1 cellular context compared by ENCODE assay signal in genomic region chr19:31356587-31357314, GRCh38.
TF ChIP-seq lines count a peak whose summit lies in the region.

No MANE protein-coding gene starts in this region.

TF ChIP-seq in HEK293, 187 proteins besides CTCF, POLR2A, EP300 and RAD21 (continued from another document and continues in another):
- TF ChIP-seq, protein P1, sequence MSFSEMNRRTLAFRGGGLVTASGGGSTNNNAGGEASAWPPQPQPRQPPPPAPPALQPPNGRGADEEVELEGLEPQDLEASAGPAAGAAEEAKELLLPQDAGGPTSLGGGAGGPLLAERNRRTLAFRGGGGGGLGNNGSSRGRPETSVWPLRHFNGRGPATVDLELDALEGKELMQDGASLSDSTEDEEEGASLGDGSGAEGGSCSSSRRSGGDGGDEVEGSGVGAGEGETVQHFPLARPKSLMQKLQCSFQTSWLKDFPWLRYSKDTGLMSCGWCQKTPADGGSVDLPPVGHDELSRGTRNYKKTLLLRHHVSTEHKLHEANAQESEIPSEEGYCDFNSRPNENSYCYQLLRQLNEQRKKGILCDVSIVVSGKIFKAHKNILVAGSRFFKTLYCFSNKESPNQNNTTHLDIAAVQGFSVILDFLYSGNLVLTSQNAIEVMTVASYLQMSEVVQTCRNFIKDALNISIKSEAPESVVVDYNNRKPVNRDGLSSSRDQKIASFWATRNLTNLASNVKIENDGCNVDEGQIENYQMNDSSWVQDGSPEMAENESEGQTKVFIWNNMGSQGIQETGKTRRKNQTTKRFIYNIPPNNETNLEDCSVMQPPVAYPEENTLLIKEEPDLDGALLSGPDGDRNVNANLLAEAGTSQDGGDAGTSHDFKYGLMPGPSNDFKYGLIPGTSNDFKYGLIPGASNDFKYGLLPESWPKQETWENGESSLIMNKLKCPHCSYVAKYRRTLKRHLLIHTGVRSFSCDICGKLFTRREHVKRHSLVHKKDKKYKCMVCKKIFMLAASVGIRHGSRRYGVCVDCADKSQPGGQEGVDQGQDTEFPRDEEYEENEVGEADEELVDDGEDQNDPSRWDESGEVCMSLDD (tag by site-specific recombination; IDR thresholded peaks at IDR 0.05): peak; percentile 87
- TF ChIP-seq SP3 (tag by site-specific recombination; IDR thresholded peaks at IDR 0.05) (0 out of 2 replicates have a peak, but pooled peaks have one; percentile 37), ZNF645 (tag by site-specific recombination; IDR thresholded peaks at IDR 0.05) (no peak), ZNF175 (tag by site-specific recombination; IDR thresholded peaks at IDR 0.05) (no peak), TCF7L2 (IDR thresholded peaks at IDR 0.05; ENCODE audit: borderline replicate concordance, low read depth, low read length) (no peak), ZNF558 (tag by site-specific recombination; IDR thresholded peaks at IDR 0.05) (no peak), ZNF530 (tag by site-specific recombination; IDR thresholded peaks at IDR 0.05; ENCODE audit: low read depth) (no peak), SP2 (tag by site-specific recombination; IDR thresholded peaks at IDR 0.05) (peak; percentile 78), ZNF510 (tag by site-specific recombination; IDR thresholded peaks at IDR 0.05; ENCODE audit: insufficient replicate concordance) (no peak), ZNF354C (tag by site-specific recombination; IDR thresholded peaks at IDR 0.05; ENCODE audit: borderline replicate concordance, low read depth) (no peak), ZNF350 (tag by site-specific recombination; IDR thresholded peaks at IDR 0.05) (no peak), ZNF404 (tag by site-specific recombination; IDR thresholded peaks at IDR 0.05) (no peak), ZNF596 (tag by site-specific recombination; IDR thresholded peaks at IDR 0.05) (no peak), HIC1 (tag by site-specific recombination; IDR thresholded peaks at IDR 0.05) (peak; percentile 96), ZNF266 (tag by site-specific recombination; IDR thresholded peaks at IDR 0.05; ENCODE audit: low read depth) (no peak), ZNF692 (tag by site-specific recombination; IDR thresholded peaks at IDR 0.05) (0 out of 2 replicates have a peak, but pooled peaks have one; percentile 21), ZNF777 (tag by site-specific recombination; IDR thresholded peaks at IDR 0.05; ENCODE audit: borderline replicate concordance) (no peak), ZNF664 (tag by site-specific recombination; IDR thresholded peaks at IDR 0.05) (no peak), ZNF776 (tag by site-specific recombination; IDR thresholded peaks at IDR 0.05; ENCODE audit: borderline replicate concordance) (no peak), ZNF660 (tag by site-specific recombination; IDR thresholded peaks at IDR 0.05) (peak; percentile 70), ZNF324 (tag by site-specific recombination; IDR thresholded peaks at IDR 0.05) (no peak; the same call in 1 of the 2 replicates), ZNF48 (tag by site-specific recombination; IDR thresholded peaks at IDR 0.05) (no peak), ZNF274 (IDR thresholded peaks at IDR 0.05; ENCODE audit: low read length) (no peak), ZNF274 (tag by site-specific recombination; IDR thresholded peaks at IDR 0.05; ENCODE audit: borderline replicate concordance) (no peak), ZBTB20 (tag by site-specific recombination; IDR thresholded peaks at IDR 0.05) (no peak), ZNF785 (tag by site-specific recombination; IDR thresholded peaks at IDR 0.05) (no peak), PRDM4 (tag by site-specific recombination; IDR thresholded peaks at IDR 0.05) (no peak), ZNF394 (tag by site-specific recombination; IDR thresholded peaks at IDR 0.05; ENCODE audit: borderline replicate concordance) (no peak), SP7 (tag by site-specific recombination; IDR thresholded peaks at IDR 0.05) (peak; percentile 49), YY1 (tag by site-specific recombination; IDR thresholded peaks at IDR 0.05) (peak; percentile 9; the same call in 1 of the 2 replicates), ZNF768 (tag by site-specific recombination; IDR thresholded peaks at IDR 0.05) (no peak), ZNF529 (tag by site-specific recombination; IDR thresholded peaks at IDR 0.05; ENCODE audit: insufficient replicate concordance) (no peak), ZNF747 (tag by site-specific recombination; IDR thresholded peaks at IDR 0.05) (no peak), FEZF1 (tag by site-specific recombination; IDR thresholded peaks at IDR 0.05) (0 out of 2 replicates have a peak, but pooled peaks have one; percentile 21), GLI2 (tag by site-specific recombination; IDR thresholded peaks at IDR 0.05; ENCODE audit: borderline replicate concordance, low read depth) (no peak), ZNF174 (tag by site-specific recombination; IDR thresholded peaks at IDR 0.05) (no peak), ZNF658 (tag by site-specific recombination; IDR thresholded peaks at IDR 0.05) (no peak), ZNF830 (tag by site-specific recombination; IDR thresholded peaks at IDR 0.05; ENCODE audit: low read depth) (no peak)
- TF ChIP-seq, protein P2, sequence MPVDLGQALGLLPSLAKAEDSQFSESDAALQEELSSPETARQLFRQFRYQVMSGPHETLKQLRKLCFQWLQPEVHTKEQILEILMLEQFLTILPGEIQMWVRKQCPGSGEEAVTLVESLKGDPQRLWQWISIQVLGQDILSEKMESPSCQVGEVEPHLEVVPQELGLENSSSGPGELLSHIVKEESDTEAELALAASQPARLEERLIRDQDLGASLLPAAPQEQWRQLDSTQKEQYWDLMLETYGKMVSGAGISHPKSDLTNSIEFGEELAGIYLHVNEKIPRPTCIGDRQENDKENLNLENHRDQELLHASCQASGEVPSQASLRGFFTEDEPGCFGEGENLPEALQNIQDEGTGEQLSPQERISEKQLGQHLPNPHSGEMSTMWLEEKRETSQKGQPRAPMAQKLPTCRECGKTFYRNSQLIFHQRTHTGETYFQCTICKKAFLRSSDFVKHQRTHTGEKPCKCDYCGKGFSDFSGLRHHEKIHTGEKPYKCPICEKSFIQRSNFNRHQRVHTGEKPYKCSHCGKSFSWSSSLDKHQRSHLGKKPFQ (tag by site-specific recombination; IDR thresholded peaks at IDR 0.05): no peak
- TF ChIP-seq, protein P3, sequence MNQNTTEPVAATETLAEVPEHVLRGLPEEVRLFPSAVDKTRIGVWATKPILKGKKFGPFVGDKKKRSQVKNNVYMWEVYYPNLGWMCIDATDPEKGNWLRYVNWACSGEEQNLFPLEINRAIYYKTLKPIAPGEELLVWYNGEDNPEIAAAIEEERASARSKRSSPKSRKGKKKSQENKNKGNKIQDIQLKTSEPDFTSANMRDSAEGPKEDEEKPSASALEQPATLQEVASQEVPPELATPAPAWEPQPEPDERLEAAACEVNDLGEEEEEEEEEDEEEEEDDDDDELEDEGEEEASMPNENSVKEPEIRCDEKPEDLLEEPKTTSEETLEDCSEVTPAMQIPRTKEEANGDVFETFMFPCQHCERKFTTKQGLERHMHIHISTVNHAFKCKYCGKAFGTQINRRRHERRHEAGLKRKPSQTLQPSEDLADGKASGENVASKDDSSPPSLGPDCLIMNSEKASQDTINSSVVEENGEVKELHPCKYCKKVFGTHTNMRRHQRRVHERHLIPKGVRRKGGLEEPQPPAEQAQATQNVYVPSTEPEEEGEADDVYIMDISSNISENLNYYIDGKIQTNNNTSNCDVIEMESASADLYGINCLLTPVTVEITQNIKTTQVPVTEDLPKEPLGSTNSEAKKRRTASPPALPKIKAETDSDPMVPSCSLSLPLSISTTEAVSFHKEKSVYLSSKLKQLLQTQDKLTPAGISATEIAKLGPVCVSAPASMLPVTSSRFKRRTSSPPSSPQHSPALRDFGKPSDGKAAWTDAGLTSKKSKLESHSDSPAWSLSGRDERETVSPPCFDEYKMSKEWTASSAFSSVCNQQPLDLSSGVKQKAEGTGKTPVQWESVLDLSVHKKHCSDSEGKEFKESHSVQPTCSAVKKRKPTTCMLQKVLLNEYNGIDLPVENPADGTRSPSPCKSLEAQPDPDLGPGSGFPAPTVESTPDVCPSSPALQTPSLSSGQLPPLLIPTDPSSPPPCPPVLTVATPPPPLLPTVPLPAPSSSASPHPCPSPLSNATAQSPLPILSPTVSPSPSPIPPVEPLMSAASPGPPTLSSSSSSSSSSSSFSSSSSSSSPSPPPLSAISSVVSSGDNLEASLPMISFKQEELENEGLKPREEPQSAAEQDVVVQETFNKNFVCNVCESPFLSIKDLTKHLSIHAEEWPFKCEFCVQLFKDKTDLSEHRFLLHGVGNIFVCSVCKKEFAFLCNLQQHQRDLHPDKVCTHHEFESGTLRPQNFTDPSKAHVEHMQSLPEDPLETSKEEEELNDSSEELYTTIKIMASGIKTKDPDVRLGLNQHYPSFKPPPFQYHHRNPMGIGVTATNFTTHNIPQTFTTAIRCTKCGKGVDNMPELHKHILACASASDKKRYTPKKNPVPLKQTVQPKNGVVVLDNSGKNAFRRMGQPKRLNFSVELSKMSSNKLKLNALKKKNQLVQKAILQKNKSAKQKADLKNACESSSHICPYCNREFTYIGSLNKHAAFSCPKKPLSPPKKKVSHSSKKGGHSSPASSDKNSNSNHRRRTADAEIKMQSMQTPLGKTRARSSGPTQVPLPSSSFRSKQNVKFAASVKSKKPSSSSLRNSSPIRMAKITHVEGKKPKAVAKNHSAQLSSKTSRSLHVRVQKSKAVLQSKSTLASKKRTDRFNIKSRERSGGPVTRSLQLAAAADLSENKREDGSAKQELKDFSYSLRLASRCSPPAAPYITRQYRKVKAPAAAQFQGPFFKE (tag by site-specific recombination; IDR thresholded peaks at IDR 0.05; ENCODE audit: borderline replicate concordance): no peak
- TF ChIP-seq, protein P4, sequence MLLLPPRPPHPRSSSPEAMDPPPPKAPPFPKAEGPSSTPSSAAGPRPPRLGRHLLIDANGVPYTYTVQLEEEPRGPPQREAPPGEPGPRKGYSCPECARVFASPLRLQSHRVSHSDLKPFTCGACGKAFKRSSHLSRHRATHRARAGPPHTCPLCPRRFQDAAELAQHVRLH (tag by site-specific recombination; IDR thresholded peaks at IDR 0.05): peak; percentile 89
- TF ChIP-seq, protein P5, sequence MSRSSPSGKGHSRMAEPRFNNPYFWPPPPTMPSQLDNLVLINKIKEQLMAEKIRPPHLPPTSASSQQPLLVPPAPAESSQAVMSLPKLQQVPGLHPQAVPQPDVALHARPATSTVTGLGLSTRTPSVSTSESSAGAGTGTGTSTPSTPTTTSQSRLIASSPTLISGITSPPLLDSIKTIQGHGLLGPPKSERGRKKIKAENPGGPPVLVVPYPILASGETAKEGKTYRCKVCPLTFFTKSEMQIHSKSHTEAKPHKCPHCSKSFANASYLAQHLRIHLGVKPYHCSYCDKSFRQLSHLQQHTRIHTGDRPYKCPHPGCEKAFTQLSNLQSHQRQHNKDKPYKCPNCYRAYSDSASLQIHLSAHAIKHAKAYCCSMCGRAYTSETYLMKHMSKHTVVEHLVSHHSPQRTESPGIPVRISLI (tag by site-specific recombination; IDR thresholded peaks at IDR 0.05): no peak
